20 cellular contexts compared by ENCODE assay signal in the genomic region with DNA sequence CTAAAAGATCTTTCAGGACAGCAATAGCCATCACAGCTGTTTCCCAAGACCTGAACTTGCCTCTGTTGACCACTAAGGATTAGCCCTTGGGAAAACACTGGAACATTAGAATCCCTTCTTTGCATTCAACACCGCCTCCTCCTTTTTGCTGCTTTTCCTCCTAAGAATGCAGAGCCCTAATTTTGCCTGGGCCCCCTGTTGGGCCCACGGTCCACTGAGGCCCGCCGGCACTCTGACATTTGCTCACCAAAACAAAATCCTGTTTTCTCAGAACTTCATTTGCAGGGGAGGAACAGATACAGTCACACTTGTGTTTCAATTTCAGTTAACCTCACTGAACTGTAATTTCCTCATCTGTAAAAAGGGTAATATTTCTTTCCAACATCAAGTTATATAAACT.
DNase-seq lines count a peak whose midpoint lies in the region; ATAC-seq, FAIRE-seq and TF ChIP-seq lines count a peak whose summit lies in the region.
"Had no signal": no experiment of that assay in that cellular context is flagged by ENCODE, and none has a peak within 500 bp of the region (broad histone marks: within the 10 kb centered on the region; RNA-seq: fewer than 3 reads in every experiment).

No MANE protein-coding gene starts in this region.

- peak; percentile 61 to 72 for ATAC-seq in activated naive CD4-positive, alpha-beta T cell treated with anti-CD3 and anti-CD28 coated beads, Interleukin-2, amount 50 U/mL, for 72 hours
- ATAC-seq in naive thymus-derived CD4-positive, alpha-beta T cell: no peak
- ATAC-seq: body of pancreas, SK-N-SH treated with all-trans-retinoic acid at 6 μM for 48 hours had no signal

- FAIRE-seq in keratinocyte (lab: Jason Lieb, UNC): no peak
- FAIRE-seq: GM18507, GM19239 had no signal

- no peak overlapping the region for H3K27ac ChIP-seq in keratinocyte (ENCODE audit: control insufficient read depth, insufficient read depth, low read length)
- no peak overlapping the region for H3K27ac ChIP-seq in suprapubic skin
- H3K27ac ChIP-seq in naive thymus-derived CD4-positive, alpha-beta T cell (ENCODE audit: low read depth, low read length): no peak overlapping the region
- H3K27ac ChIP-seq: body of pancreas, HL-60, KMS-11, left ventricle myocardium inferior, transverse colon had no signal

- H3K4me1 ChIP-seq in keratinocyte (ENCODE audit: control insufficient read depth, extremely low read depth, insufficient read depth, low read length): peaks cover 25% of the 10 kb centered on the region
- H3K4me1 ChIP-seq in suprapubic skin: peaks cover 7% of the 10 kb centered on the region
- no peaks in the 10 kb centered on the region for H3K4me1 ChIP-seq in naive thymus-derived CD4-positive, alpha-beta T cell (ENCODE audit: control insufficient read depth in 2 of 2, insufficient read depth in 2 of 2, low read length in 2 of 2)
- H3K4me1 ChIP-seq: body of pancreas, left ventricle myocardium inferior, transverse colon had no signal

- TF ChIP-seq EP300 in suprapubic skin (IDR thresholded peaks at IDR 0.05): no peak

- POLR2A ChIA-PET in activated CD4-positive, alpha-beta memory T cell treated with anti-CD3 and anti-CD28 coated beads, Interleukin-2, amount 10 ng/mL, durations not matched to agents 7 days and 5 days (lab: Charles Lee): no interaction called here
- POLR2A ChIA-PET in naive thymus-derived CD4-positive, alpha-beta T cell (lab: Charles Lee): no interaction called here

- CTCF ChIA-PET in activated CD4-positive, alpha-beta memory T cell treated with anti-CD3 and anti-CD28 coated beads, Interleukin-2, amount 10 ng/mL, durations not matched to agents 7 days and 5 days (lab: Charles Lee): no interaction called here
- CTCF ChIA-PET in naive thymus-derived CD4-positive, alpha-beta T cell (lab: Charles Lee): no interaction called here

- TF ChIP-seq POLR2A in suprapubic skin (IDR thresholded peaks at IDR 0.05): no peak

- TF ChIP-seq CTCF in keratinocyte (optimal IDR thresholded peaks at IDR 0.05 in 1 of 3, IDR thresholded peaks at IDR 0.05 in 1 of 3, conservative IDR thresholded peaks at IDR 0.05 in 1 of 3; ENCODE audit: extremely low read depth in 1 of 3, insufficient read depth in 2 of 3, low read length in 3 of 3): no peak
- peak; percentile 26 for TF ChIP-seq CTCF in type B pancreatic cell (conservative IDR thresholded peaks at IDR 0.05)
- TF ChIP-seq CTCF in suprapubic skin (IDR thresholded peaks at IDR 0.05): no peak

- H3K36me3 ChIP-seq in keratinocyte (ENCODE audit: control insufficient read depth in 2 of 2, extremely low read depth in 1 of 2, insufficient read depth in 2 of 2, low read length in 2 of 2) (no peaks in the 10 kb centered on the region), suprapubic skin (no peaks in the 10 kb centered on the region)
- no peaks in the 10 kb centered on the region for H3K36me3 ChIP-seq in naive thymus-derived CD4-positive, alpha-beta T cell (ENCODE audit: control insufficient read depth in 2 of 3, insufficient read depth in 3 of 3, low read length in 3 of 3)
- H3K36me3 ChIP-seq: left ventricle myocardium inferior, transverse colon had no signal

- H3K4me1 Mint-ChIP-seq in activated CD4-positive, alpha-beta memory T cell treated with anti-CD3 and anti-CD28 coated beads, Interleukin-2, amount 10 ng/mL, durations not matched to agents 7 days and 5 days: peaks cover 39% of the 10 kb centered on the region
- H3K4me1 Mint-ChIP-seq in type B pancreatic cell (ENCODE audit: unreplicated experiment): peaks cover 28% of the 10 kb centered on the region
- peaks cover 0 to 43% (median 3%) of the 10 kb centered on the region in 7 donors for H3K4me1 Mint-ChIP-seq in naive thymus-derived CD4-positive, alpha-beta T cell

- no peaks in the 10 kb centered on the region for H3K36me3 Mint-ChIP-seq in activated naive CD4-positive, alpha-beta T cell treated with anti-CD3 and anti-CD28 coated beads, Interleukin-2, amount 50 U/mL, for 72 hours
- no peaks in the 10 kb centered on the region for H3K36me3 Mint-ChIP-seq in activated CD4-positive, alpha-beta memory T cell treated with anti-CD3 and anti-CD28 coated beads, Interleukin-2, amount 10 ng/mL, durations not matched to agents 7 days and 5 days (ENCODE audit: low read depth)
- H3K36me3 Mint-ChIP-seq in type B pancreatic cell: no peaks in the 10 kb centered on the region
- H3K36me3 Mint-ChIP-seq in naive thymus-derived CD4-positive, alpha-beta T cell: no peaks in the 10 kb centered on the region

- no peaks in the 10 kb centered on the region for H4K20me1 ChIP-seq in keratinocyte (ENCODE audit: control insufficient read depth, extremely low read depth, insufficient read depth, low read length)

- H3K4me3 ChIP-seq in keratinocyte (ENCODE audit: control insufficient read depth in 2 of 3, extremely low read depth in 1 of 3, insufficient read depth in 2 of 3, low read depth in 1 of 3, low read length in 3 of 3) (no peak overlapping the region), suprapubic skin (no peak overlapping the region)
- no peak overlapping the region for H3K4me3 ChIP-seq in naive thymus-derived CD4-positive, alpha-beta T cell (ENCODE audit: low read length)
- H3K4me3 ChIP-seq: body of pancreas, left ventricle myocardium inferior, transverse colon had no signal

- H3K4me3 Mint-ChIP-seq in activated CD4-positive, alpha-beta memory T cell treated with anti-CD3 and anti-CD28 coated beads, Interleukin-2, amount 10 ng/mL, durations not matched to agents 7 days and 5 days: no peak overlapping the region
- H3K4me3 Mint-ChIP-seq in type B pancreatic cell: no peak overlapping the region
- H3K4me3 Mint-ChIP-seq in naive thymus-derived CD4-positive, alpha-beta T cell: peak overlapping the region in 1 of 10 donors; percentile 71

- intact Hi-C loops in naive thymus-derived CD4-positive, alpha-beta T cell (cut with micrococcal nuclease): no loop called here

- no peaks in the 10 kb centered on the region for H3K79me2 ChIP-seq in keratinocyte (ENCODE audit: control insufficient read depth, insufficient read depth, low read length)

- 86% methylated on average over 4 of the region's 4 CpGs for WGBS in suprapubic skin

- H3K9me3 Mint-ChIP-seq in activated naive CD4-positive, alpha-beta T cell treated with anti-CD3 and anti-CD28 coated beads, Interleukin-2, amount 50 U/mL, for 72 hours: no peaks in the 10 kb centered on the region
- H3K9me3 Mint-ChIP-seq in activated CD4-positive, alpha-beta memory T cell treated with anti-CD3 and anti-CD28 coated beads, Interleukin-2, amount 10 ng/mL, durations not matched to agents 7 days and 5 days: no peaks in the 10 kb centered on the region
- H3K9me3 Mint-ChIP-seq in type B pancreatic cell: no peaks in the 10 kb centered on the region
- peaks cover 0 to 3% (median 0%) of the 10 kb centered on the region in 11 donors for H3K9me3 Mint-ChIP-seq in naive thymus-derived CD4-positive, alpha-beta T cell

- H3K9me1 ChIP-seq in keratinocyte (ENCODE audit: control insufficient read depth, extremely low read depth, insufficient read depth, low read length): no peaks in the 10 kb centered on the region

- dilution Hi-C loops in keratinocyte (cut with MboI; ENCODE audit: extremely low pct_ligation_motif_present, low sequenced_read_pairs): no loop called here

- no peak overlapping the region for H3K9ac ChIP-seq in keratinocyte (ENCODE audit: control insufficient read depth, extremely low read depth, insufficient read depth, low read length)
- H3K9ac ChIP-seq: KMS-11 had no signal

- peak overlapping the region; percentile 10 for H2AFZ ChIP-seq in keratinocyte (ENCODE audit: control insufficient read depth, low read length)

- H3K27me3 Mint-ChIP-seq in activated CD4-positive, alpha-beta memory T cell treated with anti-CD3 and anti-CD28 coated beads, Interleukin-2, amount 10 ng/mL, durations not matched to agents 7 days and 5 days: no peaks in the 10 kb centered on the region
- no peaks in the 10 kb centered on the region for H3K27me3 Mint-ChIP-seq in type B pancreatic cell
- no peaks in the 10 kb centered on the region for H3K27me3 Mint-ChIP-seq in naive thymus-derived CD4-positive, alpha-beta T cell

- no peaks in the 10 kb centered on the region for H3K9me3 ChIP-seq in keratinocyte (ENCODE audit: control insufficient read depth, low read depth, low read length)
- H3K9me3 ChIP-seq in suprapubic skin: no peaks in the 10 kb centered on the region
- H3K9me3 ChIP-seq in naive thymus-derived CD4-positive, alpha-beta T cell (ENCODE audit: control insufficient read depth in 2 of 3, low read length in 3 of 3): no peaks in the 10 kb centered on the region
- H3K9me3 ChIP-seq: body of pancreas, left ventricle myocardium inferior, transverse colon had no signal

- peak in 1 of 2 donors; percentile 8 for DNase-seq in activated naive CD4-positive, alpha-beta T cell treated with anti-CD3 and anti-CD28 coated beads, Interleukin-2, amount 50 U/mL, for 72 hours (ENCODE audit: low spot score in 2 of 2)
- no peak for DNase-seq in activated naive CD4-positive, alpha-beta T cell treated with Interleukin-2 at 50 U/mL for 16 hours
- no peak for DNase-seq in activated CD4-positive, alpha-beta memory T cell treated with anti-CD3 and anti-CD28 coated beads, Interleukin-2, amount 10 ng/mL, durations not matched to agents 7 days and 5 days
- no peak for DNase-seq in keratinocyte (ENCODE audit: low read depth, low spot score)
- no peak for DNase-seq in type B pancreatic cell (ENCODE audit: extremely low spot score, unreplicated experiment)
- no peak for DNase-seq in SHP77 treated with DMSO at 0.1 percent for 48 hours (lab: John Stamatoyannopoulos, UW)
- no peak for DNase-seq in suprapubic skin (ENCODE audit: low spot score in 2 of 2)
- no peak for DNase-seq in naive thymus-derived CD4-positive, alpha-beta T cell
- DNase-seq: body of pancreas; effector CD8-positive, alpha-beta T cell; left ventricle myocardium inferior; NCI-H1417 treated with DMSO at 0.1 percent for 48 hours; NCI-H2227 treated with DMSO at 0.1 percent for 48 hours; retina; transverse colon had no signal

- H3K27me3 ChIP-seq in keratinocyte (ENCODE audit: control insufficient read depth, extremely low read depth, insufficient read depth, low read length): no peaks in the 10 kb centered on the region
- no peaks in the 10 kb centered on the region for H3K27me3 ChIP-seq in suprapubic skin
- H3K27me3 ChIP-seq in naive thymus-derived CD4-positive, alpha-beta T cell (ENCODE audit: control insufficient read depth in 2 of 2, insufficient read depth in 2 of 2, low read length in 2 of 2): no peaks in the 10 kb centered on the region
- H3K27me3 ChIP-seq: body of pancreas, transverse colon had no signal

- H3K27ac Mint-ChIP-seq in activated naive CD4-positive, alpha-beta T cell treated with anti-CD3 and anti-CD28 coated beads, Interleukin-2, amount 50 U/mL, for 72 hours: peak overlapping the region; percentile 28 to 93
- H3K27ac Mint-ChIP-seq in activated CD4-positive, alpha-beta memory T cell treated with anti-CD3 and anti-CD28 coated beads, Interleukin-2, amount 10 ng/mL, durations not matched to agents 7 days and 5 days: peak overlapping the region; percentile 86
- no peak overlapping the region for H3K27ac Mint-ChIP-seq in type B pancreatic cell
- H3K27ac Mint-ChIP-seq in naive thymus-derived CD4-positive, alpha-beta T cell: peak overlapping the region in 1 of 9 donors; percentile 94

- no peak overlapping the region for H3K4me2 ChIP-seq in keratinocyte (ENCODE audit: control insufficient read depth, extremely low read depth, insufficient read depth, low read depth, low read length)
- H3K4me2 ChIP-seq: KMS-11 had no signal
